In the genomic region with DNA sequence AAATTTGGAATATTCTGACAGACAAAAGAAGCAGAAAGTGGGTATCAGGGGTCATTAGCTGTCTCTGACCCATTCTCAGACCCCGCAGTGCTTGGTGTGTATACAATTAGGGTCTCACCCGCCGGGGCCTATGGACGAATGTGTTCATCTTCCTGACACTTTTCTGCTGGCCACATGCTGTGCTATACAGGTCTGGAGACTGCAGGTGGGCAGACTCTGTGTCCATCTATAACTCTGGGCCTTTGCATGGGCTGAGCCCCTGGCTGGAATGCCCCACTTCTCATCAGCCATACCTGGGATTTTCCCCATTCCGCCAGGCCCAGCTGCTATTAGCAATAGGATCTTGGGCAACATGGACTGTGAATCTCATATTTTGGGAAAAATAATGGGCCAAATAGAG, we compare ENCODE assay signal across 26 cellular contexts.
"Had no signal": no experiment of that assay in that cellular context is flagged by ENCODE, and none has a peak within 500 bp of the region (broad histone marks: within the 10 kb centered on the region; RNA-seq: fewer than 3 reads in every experiment).

No MANE protein-coding gene starts in this region.

- FAIRE-seq: colon, islet of Langerhans had no signal

- H3K4me3 ChIP-seq: gastrocnemius medialis, left ventricle myocardium inferior, lung, ovary, smooth muscle cell, upper lobe of right lung had no signal

- H3K4me2 ChIP-seq: smooth muscle cell had no signal

- H3K9me3 ChIP-seq: gastrocnemius medialis, left ventricle myocardium inferior, neutrophil, ovary, upper lobe of right lung had no signal

- H3K27me3 ChIP-seq: gastrocnemius medialis, ovary, upper lobe of right lung had no signal

- H3K4me1 ChIP-seq: gastrocnemius medialis had no signal

- ATAC-seq: activated CD8-positive, alpha-beta T cell treated with anti-CD3 and anti-CD28 coated beads, Interleukin-2, amount 10 ng/mL, durations not matched to agents 7 days and 5 days; gastrocnemius medialis; natural killer cell; stimulated activated memory B cell treated with anti-CD40 and anti-IgM and Interleukin-4, amounts not matched to agents 10 μg/mL and 1 μg/mL and 100 μg/mL, for 72 hours; stimulated activated naive CD8-positive, alpha-beta T cell treated with anti-CD3 and anti-CD28 coated beads, Interleukin-15, amount 100 ng/mL, for 72 hours; upper lobe of right lung had no signal

- H3K36me3 ChIP-seq: gastrocnemius medialis, left ventricle myocardium inferior, neutrophil, ovary, upper lobe of right lung had no signal

- DNase-seq: activated CD4-positive, alpha-beta T cell treated with anti-CD3 and anti-CD28 coated beads for 36 hours; activated CD4-positive, CD25-positive, alpha-beta regulatory T cell; activated CD8-positive, alpha-beta T cell treated with anti-CD3 and anti-CD28 coated beads, Interleukin-2, amount 10 ng/mL, durations not matched to agents 7 days and 5 days; activated effector memory CD4-positive, alpha-beta T cell treated with Interleukin-2 at 50 U/mL for 16 hours; activated naive CD4-positive, alpha-beta T cell treated with Interleukin-2 at 50 U/mL for 16 hours; anterior cingulate cortex; effector CD8-positive, alpha-beta T cell; gastrocnemius medialis; glutamatergic neuron; left ventricle myocardium inferior; mesendoderm; natural killer cell; ovary; retina; stimulated activated CD4-positive, alpha-beta T cell treated with anti-CD3 and anti-CD28 coated beads, Interleukin-1b, Interleukin-23, amount 100 ng/mL, for 48 hours; stimulated activated CD4-positive, alpha-beta T cell treated with anti-CD3 and anti-CD28 coated beads, Interleukin-4, amount 100 ng/mL, for 4 hours; stimulated activated CD8-positive, alpha-beta memory T cell treated with anti-CD3 and anti-CD28 coated beads, Interleukin-4, amount 100 ng/mL, for 48 hours; stimulated activated naive CD8-positive, alpha-beta T cell treated with anti-CD3 and anti-CD28 coated beads, Interleukin-15, amount 100 ng/mL, for 72 hours; substantia nigra; upper lobe of right lung had no signal

- H3K27ac ChIP-seq: gastrocnemius medialis, left ventricle myocardium inferior, neutrophil, ovary, upper lobe of right lung had no signal
